In the genomic region with DNA sequence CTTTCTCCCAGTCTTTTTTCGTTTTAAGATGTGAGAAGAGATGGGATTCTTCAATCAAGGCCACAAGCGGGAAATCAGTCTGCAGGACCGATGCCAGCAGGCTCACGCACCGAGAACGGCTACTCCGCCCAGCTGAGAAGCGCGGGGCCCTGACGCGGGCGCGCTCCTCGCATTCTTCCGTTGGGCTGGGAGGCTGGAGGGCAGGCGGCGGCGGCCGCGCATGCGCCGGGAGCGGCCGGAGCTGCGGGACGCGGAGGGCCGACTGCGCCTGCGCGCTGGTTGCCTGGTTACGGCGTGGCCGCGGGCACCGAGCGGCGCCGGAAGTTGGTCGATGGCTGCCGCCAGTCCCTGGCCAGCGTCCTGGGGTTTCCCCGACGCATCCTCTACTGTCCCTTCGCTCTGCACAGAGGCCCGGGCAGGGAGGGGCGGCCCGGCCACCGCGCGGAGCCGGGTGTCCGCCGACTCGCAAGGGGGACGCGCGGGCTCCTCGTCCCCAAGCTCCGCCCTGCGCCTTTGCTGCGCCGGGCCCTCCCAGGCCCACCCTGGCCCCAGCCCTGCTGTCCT, we compare ENCODE assay signal across 8 cellular contexts. TPM values are rescaled to one million over a fixed set of nuclear protein-coding genes. Genes with fewer than 3 reads are reported as not detected.
DNase-seq lines count a peak whose midpoint lies in the region; ATAC-seq, FAIRE-seq and TF ChIP-seq lines count a peak whose summit lies in the region.

No MANE protein-coding gene starts in this region.

- CTCF ChIA-PET in AG04449 (lab: Yijun Ruan, JAX) = interaction anchor here (1.0 to 9.2 kb wide), 16 partner anchors 10 to 245 kb away, joined by 3 to 674 read pairs (median 6); no protein-coding TSS in a partner anchor

- POLR2A ChIA-PET in AG04449 (lab: Yijun Ruan, JAX) = interaction anchor here (0.6 to 1.0 kb wide), 3 partner anchors 13 to 142 kb away, joined by 3 read pairs; no protein-coding TSS in a partner anchor

- no peak for TF ChIP-seq CTCF in AG04449 (IDR thresholded peaks at IDR 0.05; ENCODE audit: insufficient read depth, low read length, missing control alignments)
- no peak for TF ChIP-seq CTCF in VCaP (conservative IDR thresholded peaks at IDR 0.05)

- H3K4me3 ChIP-seq in AG04449 (ENCODE audit: low read depth, low read length) (peak overlapping the region; percentile 75), small intestine (ENCODE audit: low read depth in 1 of 2, low read length in 2 of 2) (peak overlapping the region; percentile 46 to 62)

- H3K27me3 ChIP-seq in small intestine (ENCODE audit: control insufficient read depth in 2 of 2, insufficient read depth in 2 of 2, low read length in 2 of 2) = no peaks in the 10 kb centered on the region

- WGBS in small intestine, 3 donors = 0% methylated on average over 48 to 63 of the region's 63 CpGs

- H3K27ac ChIP-seq in VCaP = peak overlapping the region; percentile 100
- peak overlapping the region; percentile 97 to 99 for H3K27ac ChIP-seq in small intestine (ENCODE audit: low read depth in 1 of 2, low read length in 1 of 2)

- no peak for FAIRE-seq in small intestine (lab: Jason Lieb, UNC)

- in situ Hi-C loops in T47D (cut with HindIII; ENCODE audit: low pct_unique_long_range_greater_than_20kb, low sequenced_read_pairs) = no loop called here

- H3K9me3 ChIP-seq in small intestine (ENCODE audit: control insufficient read depth, low read depth) = no peaks in the 10 kb centered on the region

- ATAC-seq in GM18868 (IDR thresholded peaks at IDR 0.05; ENCODE audit: unreplicated experiment) (peak; percentile 60), HG03097 (IDR thresholded peaks at IDR 0.05; ENCODE audit: low FRiP score, unreplicated experiment) (peak; percentile 50)

- peaks cover 4 to 6% of the 10 kb centered on the region in 2 donors for H3K4me1 ChIP-seq in small intestine (ENCODE audit: control insufficient read depth in 2 of 2, insufficient read depth in 1 of 2, low read depth in 1 of 2, low read length in 1 of 2)

- H3K36me3 ChIP-seq in small intestine (ENCODE audit: control insufficient read depth in 2 of 2, insufficient read depth in 2 of 2, low read length in 2 of 2) = peaks cover 0 to 2% of the 10 kb centered on the region in 2 donors

- no peak for DNase-seq in AG04449 (ENCODE audit: low read depth, low spot score)
- DNase-seq in NCI-H2171 (lab: John Stamatoyannopoulos, UW) = peak; percentile 94
- DNase-seq in T47D (ENCODE audit: low read depth in 1 of 2, low spot score in 1 of 2) = peak; percentile 90 to 95
- peak; percentile 92 for DNase-seq in iPS-NIHi11 (ENCODE audit: low spot score)
- peak; percentile 90 for DNase-seq in small intestine

RNA-seq across cellular contexts. Expression of gene SEC16A, which starts 0.8 kb away (rescaled TPM):
- 10 to 100 TPM; 37.4 to 41.1 (median 38.2) TPM for polyA plus RNA-seq in small intestine

RNA-seq across cellular contexts. Expression of gene INPP5E, which starts 44.0 kb away (rescaled TPM):
- 1 to 10 TPM; 5.7 to 8.9 (median 5.7) TPM for polyA plus RNA-seq in small intestine
